ENCODE assay signal across 16 cellular contexts in genomic region chr3:158780795-158781590, GRCh38. TPM values are rescaled to one million over a fixed set of nuclear protein-coding genes. Genes with fewer than 3 reads are reported as not detected.
DNase-seq lines count a peak whose midpoint lies in the region; ATAC-seq, FAIRE-seq and TF ChIP-seq lines count a peak whose summit lies in the region.
"Had no signal": no experiment of that assay in that cellular context is flagged by ENCODE, and none has a peak within 500 bp of the region (broad histone marks: within the 10 kb centered on the region; RNA-seq: fewer than 3 reads in every experiment).

No MANE protein-coding gene starts in this region.

- H3K27me3 ChIP-seq in trophoblast cell (ENCODE audit: insufficient read depth, low read length), result no peaks in the 10 kb centered on the region
- no peaks in the 10 kb centered on the region for H3K27me3 ChIP-seq in right lobe of liver
- H3K27me3 ChIP-seq: Peyer's patch had no signal

- H3K4me3 ChIP-seq in astrocyte of the cerebellum (ENCODE audit: low read depth, low read length) (no peak overlapping the region), fibroblast of pulmonary artery (replicated peaks; ENCODE audit: low read depth, low read length) (no peak overlapping the region), trophoblast cell (ENCODE audit: low read depth, low read length) (no peak overlapping the region), right lobe of liver (no peak overlapping the region)
- H3K4me3 ChIP-seq: Peyer's patch had no signal

- intact Hi-C loops in right lobe of liver (cut with DNase I), result loop anchor here in 1 of 2 donors (10.0 kb wide), 1 partner anchor 46 kb away; the partner anchor contains the start of gene RARRES1

- no peak overlapping the region for H3K18ac ChIP-seq in trophoblast cell (ENCODE audit: low read length)

- no peaks in the 10 kb centered on the region for H3K36me3 ChIP-seq in trophoblast cell (ENCODE audit: control insufficient read depth in 1 of 2, insufficient read depth in 2 of 2, low read length in 2 of 2)
- H3K36me3 ChIP-seq in right lobe of liver, result no peaks in the 10 kb centered on the region
- H3K36me3 ChIP-seq: Peyer's patch had no signal

- H4K91ac ChIP-seq in trophoblast cell (ENCODE audit: low read depth, low read length), result no peak overlapping the region

- H3K4me1 ChIP-seq in trophoblast cell (ENCODE audit: control insufficient read depth in 1 of 2, insufficient read depth in 2 of 2, low read length in 2 of 2), result no peaks in the 10 kb centered on the region
- H3K4me1 ChIP-seq in right lobe of liver, result no peaks in the 10 kb centered on the region

- H2AFZ ChIP-seq in trophoblast cell (ENCODE audit: insufficient read depth, low read length, poor library complexity), result no peak overlapping the region

- DNase-seq in HTR-8/SVneo (ENCODE audit: insufficient read length, low spot score) (no peak), astrocyte of the cerebellum (ENCODE audit: low read depth) (no peak), fibroblast of pulmonary artery (ENCODE audit: low read depth) (peak; percentile 19), trophoblast cell (no peak), right lobe of liver (no peak), NCI-H187 treated with DMSO at 0.1 percent for 48 hours (lab: John Stamatoyannopoulos, UW) (no peak)
- DNase-seq: COR-L47, DMS153, H7, KBM-7, NCI-H1436 treated with DMSO at 0.1 percent for 48 hours, NCI-H2081, NCI-H510A treated with DMSO at 0.1 percent for 48 hours, Peyer's patch, SHP77 treated with DMSO at 0.1 percent for 48 hours had no signal

- FAIRE-seq in HTR-8/SVneo (lab: Jason Lieb, UNC), result peak; percentile 16

- ATAC-seq in GM19023 (IDR thresholded peaks at IDR 0.05; ENCODE audit: unreplicated experiment), result no peak
- ATAC-seq in right lobe of liver, result no peak

- H2BK120ac ChIP-seq in trophoblast cell (ENCODE audit: insufficient read depth, low read length, poor library complexity), result no peak overlapping the region

- no peak overlapping the region for H2AK5ac ChIP-seq in trophoblast cell (ENCODE audit: low read length)

- WGBS in trophoblast cell (ENCODE audit: extremely low coverage, insufficient coverage, insufficient read length), result no CpG with 5 or more reads among the region's 3 CpGs
- WGBS in right lobe of liver (ENCODE audit: insufficient coverage, low coverage, low lambda C conversion rate, missing lambda C conversion rate), result 71% methylated on average over 3 of the region's 3 CpGs

- H3K79me2 ChIP-seq in trophoblast cell (ENCODE audit: control insufficient read depth, insufficient read depth, low read length, poor library complexity), result no peaks in the 10 kb centered on the region

- TF ChIP-seq CTCF in astrocyte of the cerebellum (IDR thresholded peaks at IDR 0.05; ENCODE audit: low read depth, low read length, missing control alignments) (peak; percentile 6), fibroblast of pulmonary artery (IDR thresholded peaks at IDR 0.05; ENCODE audit: low read length, missing control alignments) (no peak), right lobe of liver (IDR thresholded peaks at IDR 0.05) (no peak)

- H3K9ac ChIP-seq in trophoblast cell (ENCODE audit: low read length), result peak overlapping the region; percentile 7

- in situ Hi-C loops in astrocyte of the cerebellum (cut with HindIII; ENCODE audit: low sequenced_read_pairs), result loop anchor here (10.0 to 25.0 kb wide), 2 partner anchors 126 to 244 kb away; no protein-coding TSS in a partner anchor

- no peak overlapping the region for H2BK5ac ChIP-seq in trophoblast cell (ENCODE audit: low read depth, low read length, poor library complexity)

- H4K8ac ChIP-seq in trophoblast cell (ENCODE audit: low read depth, low read length), result no peak overlapping the region

- peak overlapping the region; percentile 33 for H3K23ac ChIP-seq in trophoblast cell (ENCODE audit: low read length)

- no peak overlapping the region for H4K12ac ChIP-seq in trophoblast cell (ENCODE audit: low read depth, low read length)

- H3K27ac ChIP-seq in trophoblast cell (ENCODE audit: low read depth, low read length) (no peak overlapping the region), right lobe of liver (no peak overlapping the region)
- H3K27ac ChIP-seq: Peyer's patch had no signal

- TF ChIP-seq POLR2A in right lobe of liver (IDR thresholded peaks at IDR 0.05), result no peak

- no peak overlapping the region for H3K14ac ChIP-seq in trophoblast cell (ENCODE audit: low read length)

- no peak overlapping the region for H3K4ac ChIP-seq in trophoblast cell (ENCODE audit: low read depth, low read length)

- H3K79me1 ChIP-seq in trophoblast cell (ENCODE audit: low read length), result no peaks in the 10 kb centered on the region

- H3K4me2 ChIP-seq in trophoblast cell (ENCODE audit: low read length), result no peak overlapping the region

- no peaks in the 10 kb centered on the region for H3K9me3 ChIP-seq in trophoblast cell (ENCODE audit: insufficient read depth, low read depth, low read length)
- no peaks in the 10 kb centered on the region for H3K9me3 ChIP-seq in right lobe of liver
- H3K9me3 ChIP-seq: Peyer's patch had no signal

- no peak overlapping the region for H2BK12ac ChIP-seq in trophoblast cell (ENCODE audit: low read length)

RNA-seq across cellular contexts. Expression of gene MFSD1, which starts 20.9 kb away (rescaled TPM):
- 14.3 and 15.6 TPM in 2 replicates for polyA plus RNA-seq in trophoblast cell (2013)
- 10 to 100 TPM; 25.3 to 38.5 (median 35.3) TPM for total RNA-seq in right lobe of liver

RNA-seq across cellular contexts. Expression of gene RARRES1, which starts 48.7 kb away (rescaled TPM):
- polyA plus RNA-seq in trophoblast cell (2013), result 1.5 and 1.6 TPM in 2 replicates
- 1 to 10 TPM; 1.8 to 9.2 (median 7.0) TPM for total RNA-seq in right lobe of liver
- total RNA-seq: H7 had no signal
